In the genomic region with DNA sequence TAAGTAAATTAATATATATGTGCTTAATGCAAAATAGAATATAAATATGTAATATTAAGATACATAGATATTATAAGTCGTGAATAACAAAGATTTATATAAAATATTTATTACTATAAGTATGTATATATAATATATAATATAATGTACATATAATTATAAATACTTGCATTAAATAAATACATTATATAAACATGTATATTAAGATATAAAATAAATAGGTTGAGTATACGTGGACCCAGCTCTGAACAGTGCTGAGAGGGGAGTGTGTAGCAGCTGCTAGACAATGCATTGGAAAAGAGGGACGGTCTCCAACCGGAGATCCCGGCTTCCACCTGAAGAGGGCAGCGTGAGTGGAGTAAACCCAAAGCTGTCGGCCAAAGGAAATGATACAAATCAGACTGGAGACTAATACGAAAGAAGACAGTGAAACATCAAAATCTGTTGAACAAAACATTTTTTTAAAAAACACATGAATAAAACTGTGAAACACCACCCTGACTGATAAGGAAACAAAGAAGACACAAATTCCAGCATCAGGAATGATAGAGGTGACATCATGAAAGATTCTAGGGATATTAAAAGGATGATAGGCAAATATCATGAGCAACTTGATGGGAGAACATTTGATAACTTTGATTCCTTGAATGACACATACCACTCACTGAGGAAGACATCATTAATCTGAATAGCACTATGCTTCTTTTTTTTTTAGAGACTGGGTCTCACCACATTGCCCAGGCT, we compare ENCODE assay signal across 8 cellular contexts.
DNase-seq lines count a peak whose midpoint lies in the region; ATAC-seq, FAIRE-seq and TF ChIP-seq lines count a peak whose summit lies in the region.

No MANE protein-coding gene starts in this region.

- H3K4me3 ChIP-seq in HepG2 (replicated peaks in 1 of 3; ENCODE audit: insufficient read depth in 1 of 3, low read depth in 2 of 3, low read length in 3 of 3): no peak overlapping the region

- intact Hi-C loops in Right ventricle myocardium inferior (cut with DNase I) (loop anchor here (5.0 to 10.0 kb wide), 2 partner anchors 116 to 441 kb away; no protein-coding TSS in a partner anchor), cardiac septum (cut with DNase I) (loop anchor here (10.0 kb wide), 1 partner anchor 411 kb away; no protein-coding TSS in a partner anchor), HepG2 (cut with micrococcal nuclease; ENCODE audit: unreplicated experiment) (loop anchor here (1.0 kb wide), 1 partner anchor 118 kb away; no protein-coding TSS in a partner anchor)

- no TSS peak for BruUV-seq in HepG2 (replicated peaks; lab: Mats Ljungman, UMichigan)

- H3K9me3 ChIP-seq in HepG2 (ENCODE audit: low read length): no peaks in the 10 kb centered on the region

- H3K4me2 ChIP-seq in HepG2 (ENCODE audit: low read depth, low read length): no peak overlapping the region

- H3K27me3 Mint-ChIP-seq in chondrocyte (ENCODE audit: low read depth): no peaks in the 10 kb centered on the region

- H3K4me3 Mint-ChIP-seq in chondrocyte (ENCODE audit: unreplicated experiment): no peak overlapping the region

- peaks cover 3 to 8% of the 10 kb centered on the region in 2 experiments; a peak in 4 of 5 replicates for H3K36me3 ChIP-seq in HepG2 (replicated peaks in 1 of 2; ENCODE audit: control insufficient read depth in 1 of 2, insufficient read depth in 2 of 2, low read length in 2 of 2)

- no peaks in the 10 kb centered on the region for H3K27me3 ChIP-seq in HepG2 (ENCODE audit: control insufficient read depth in 1 of 2, insufficient read depth in 2 of 2, low read length in 2 of 2)

- H3K36me3 Mint-ChIP-seq in chondrocyte (ENCODE audit: low read depth): peaks cover 8% of the 10 kb centered on the region

- H3K27ac ChIP-seq in HepG2 (ENCODE audit: extremely low read length, insufficient read depth, low read length): no peak overlapping the region

- H3K9ac ChIP-seq in HepG2 (ENCODE audit: insufficient read depth, low read depth, low read length): no peak overlapping the region

- H3K4me1 Mint-ChIP-seq in chondrocyte (ENCODE audit: low read depth): peaks cover 26% of the 10 kb centered on the region

- no peaks in the 10 kb centered on the region for H3K9me3 Mint-ChIP-seq in chondrocyte (ENCODE audit: low read depth)

- H2AFZ ChIP-seq in HepG2 (ENCODE audit: low read length): no peak overlapping the region

- H4K20me1 ChIP-seq in HepG2 (ENCODE audit: insufficient read depth, low read length): no peaks in the 10 kb centered on the region

- 55% methylated on average over 8 of the region's 8 CpGs for WGBS in HepG2 (ENCODE audit: low lambda C conversion rate)

- ATAC-seq in Right ventricle myocardium inferior (peak; percentile 63), HepG2 (peak; percentile 92), GM19035 (IDR thresholded peaks at IDR 0.05; ENCODE audit: unreplicated experiment) (no peak)
- peak; percentile 55 to 59 for ATAC-seq in activated CD4-positive, CD25-positive, alpha-beta regulatory T cell treated with anti-CD3 and anti-CD28 coated beads, Interleukin-2, amount 50 U/mL, for 24 hours

- peak overlapping the region; percentile 49 for H3K27ac Mint-ChIP-seq in chondrocyte (ENCODE audit: unreplicated experiment)

- TF ChIP-seq POLR2A in HepG2 (IDR thresholded peaks at IDR 0.05; ENCODE audit: insufficient read depth in 1 of 2, low read depth in 2 of 2, low read length in 2 of 2): no peak

- peaks cover 12% of the 10 kb centered on the region for H3K4me1 ChIP-seq in HepG2 (ENCODE audit: insufficient read depth, low read length)

- peak; percentile 72 for DNase-seq in Right ventricle myocardium inferior (ENCODE audit: missing footprints)
- no peak for DNase-seq in cardiac septum (ENCODE audit: low spot score)
- DNase-seq in NCI-H345 (lab: John Stamatoyannopoulos, UW): peak; percentile 81
- peak; percentile 56 for DNase-seq in chondrocyte (ENCODE audit: low spot score)
- DNase-seq in HepG2 (ENCODE audit: low spot score): peak; percentile 56
- DNase-seq in stimulated activated CD4-positive, alpha-beta T cell treated with anti-CD3 and anti-CD28 coated beads, TNF-alpha, amount 100 ng/mL, for 48 hours (ENCODE audit: low read depth in 3 of 3): peak; percentile 51 to 71 (median 55)

- peak; percentile 87 for FAIRE-seq in HepG2 (lab: Jason Lieb, UNC)

- no peaks in the 10 kb centered on the region for H3K79me2 ChIP-seq in HepG2 (ENCODE audit: insufficient read depth, low read length)

- TF ChIP-seq CTCF in chondrocyte (IDR thresholded peaks at IDR 0.05) (peak; percentile 87), HepG2 (CRISPR knock-in tag; IDR thresholded peaks at IDR 0.05) (peak; percentile 73)

- in situ Hi-C loops in HepG2 (cut with HindIII; ENCODE audit: extremely low pct_ligation_motif_present, low pct_unique_long_range_greater_than_20kb): no loop called here

- TF ChIP-seq EP300 in HepG2 (IDR thresholded peaks at IDR 0.05; ENCODE audit: low read depth in 2 of 2, low read length in 2 of 2): no peak
- TF ChIP-seq EP300 in HepG2 (CRISPR knock-in tag; IDR thresholded peaks at IDR 0.05; ENCODE audit: borderline replicate concordance): no peak

- CTCF ChIA-PET in HepG2 (lab: Yijun Ruan, JAX; ENCODE audit: low intra/inter-chr PET ratio, low total read pairs): interaction anchor here (2.6 kb wide), 1 partner anchor 115 kb away, joined by 13 read pairs; no protein-coding TSS in a partner anchor

- peak; percentile 37; the same call in 1 of the 2 replicates for TF ChIP-seq RAD21 in HepG2 (CRISPR knock-in tag; IDR thresholded peaks at IDR 0.05)

- POLR2A ChIA-PET in HepG2 (lab: Yijun Ruan, JAX): no interaction called here

TF ChIP-seq in HepG2, 621 proteins besides CTCF, POLR2A, EP300 and RAD21:
- TF ChIP-seq SMC3 (IDR thresholded peaks at IDR 0.05; ENCODE audit: low read length): peak; percentile 47; the same call in 1 of the 2 replicates
- peak; percentile 45 for TF ChIP-seq STAG1 (CRISPR knock-in tag; IDR thresholded peaks at IDR 0.05)
- TF ChIP-seq ZSCAN12 (CRISPR knock-in tag; IDR thresholded peaks at IDR 0.05): no peak
